In the genomic region with DNA sequence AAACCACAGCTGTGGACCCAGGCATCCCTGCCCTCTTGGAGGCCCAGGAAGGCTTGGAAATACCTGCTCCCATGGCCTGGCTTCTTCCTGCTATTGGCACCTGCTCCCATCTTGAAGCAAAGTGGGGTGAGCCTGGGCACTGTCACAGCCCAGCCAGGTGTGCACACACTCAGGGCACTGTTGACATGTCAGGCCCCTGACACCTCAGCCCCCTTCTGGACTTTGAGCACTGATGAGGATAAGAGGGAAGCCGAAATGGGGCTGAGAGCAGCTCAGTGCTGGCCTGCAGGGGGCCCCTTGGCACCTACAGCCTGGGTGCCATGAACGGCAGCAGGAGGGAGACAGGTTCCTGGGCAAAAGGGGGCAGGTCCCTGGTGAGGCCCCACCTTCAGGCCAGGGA, we compare ENCODE assay signal across 28 cellular contexts. TPM values are rescaled to one million over a fixed set of nuclear protein-coding genes. Genes with fewer than 3 reads are reported as not detected.
"Had no signal": no experiment of that assay in that cellular context is flagged by ENCODE, and none has a peak within 500 bp of the region (broad histone marks: within the 10 kb centered on the region; RNA-seq: fewer than 3 reads in every experiment).

No MANE protein-coding gene starts in this region.

- H3K27ac Mint-ChIP-seq: stimulated activated effector memory CD8-positive, alpha-beta T cell treated with anti-CD3 and anti-CD28 coated beads, Interleukin-12 subunit alpha, Interleukin-12 subunit beta, amount 100 ng/mL, for 72 hours; stimulated activated memory B cell treated with anti-CD40 and anti-IgM and Interleukin-4, amounts not matched to agents 10 μg/mL and 1 μg/mL and 100 μg/mL, for 72 hours; stimulated activated naive B cell treated with anti-CD40 and anti-IgM and Interleukin-4, amounts not matched to agents 10 μg/mL and 1 μg/mL and 100 μg/mL, for 72 hours; stimulated activated naive CD8-positive, alpha-beta T cell treated with anti-CD3 and anti-CD28 coated beads, Interleukin-15, amount 100 ng/mL, for 72 hours; stimulated activated naive CD8-positive, alpha-beta T cell treated with anti-CD3 and anti-CD28 coated beads, Interleukin-15, Interleukin-2, amounts not matched to agents 100 ng/mL and 50 ng/mL, for 24 hours; type B pancreatic cell had no signal

- H3K4me1 Mint-ChIP-seq: stimulated activated effector memory CD8-positive, alpha-beta T cell treated with anti-CD3 and anti-CD28 coated beads, Interleukin-12 subunit alpha, Interleukin-12 subunit beta, amount 100 ng/mL, for 72 hours; stimulated activated memory B cell treated with anti-CD40 and anti-IgM and Interleukin-4, amounts not matched to agents 10 μg/mL and 1 μg/mL and 100 μg/mL, for 72 hours; stimulated activated naive B cell treated with anti-CD40 and anti-IgM and Interleukin-4, amounts not matched to agents 10 μg/mL and 1 μg/mL and 100 μg/mL, for 72 hours; stimulated activated naive CD8-positive, alpha-beta T cell treated with anti-CD3 and anti-CD28 coated beads, Interleukin-15, amount 100 ng/mL, for 72 hours had no signal

- H3K4me3 Mint-ChIP-seq: stimulated activated effector memory CD8-positive, alpha-beta T cell treated with anti-CD3 and anti-CD28 coated beads, Interleukin-12 subunit alpha, Interleukin-12 subunit beta, amount 100 ng/mL, for 72 hours; stimulated activated memory B cell treated with anti-CD40 and anti-IgM and Interleukin-4, amounts not matched to agents 10 μg/mL and 1 μg/mL and 100 μg/mL, for 72 hours; stimulated activated naive B cell treated with anti-CD40 and anti-IgM and Interleukin-4, amounts not matched to agents 10 μg/mL and 1 μg/mL and 100 μg/mL, for 72 hours; stimulated activated naive CD8-positive, alpha-beta T cell treated with anti-CD3 and anti-CD28 coated beads, Interleukin-15, amount 100 ng/mL, for 72 hours; stimulated activated naive CD8-positive, alpha-beta T cell treated with anti-CD3 and anti-CD28 coated beads, Interleukin-15, Interleukin-2, amounts not matched to agents 100 ng/mL and 50 ng/mL, for 24 hours; type B pancreatic cell had no signal

- H3K27ac ChIP-seq: stomach, suprapubic skin, thoracic aorta, thyroid gland, tibial artery, tibial nerve, transverse colon, upper lobe of left lung, upper lobe of right lung, uterus, vagina had no signal

- H3K27me3 ChIP-seq: stomach, suprapubic skin, thyroid gland, tibial artery, tibial nerve, transverse colon, upper lobe of left lung, upper lobe of right lung, uterus, vagina had no signal

- ATAC-seq: stimulated activated effector memory CD8-positive, alpha-beta T cell treated with anti-CD3 and anti-CD28 coated beads, Interleukin-12 subunit alpha, Interleukin-12 subunit beta, amount 100 ng/mL, for 72 hours; stimulated activated memory B cell treated with anti-CD40 and anti-IgM and Interleukin-4, amounts not matched to agents 10 μg/mL and 1 μg/mL and 100 μg/mL, for 72 hours; stimulated activated naive B cell treated with anti-CD40 and anti-IgM and Interleukin-4, amounts not matched to agents 10 μg/mL and 1 μg/mL and 100 μg/mL, for 72 hours; stimulated activated naive CD8-positive, alpha-beta T cell treated with anti-CD3 and anti-CD28 coated beads, Interleukin-15, amount 100 ng/mL, for 72 hours; stimulated activated naive CD8-positive, alpha-beta T cell treated with anti-CD3 and anti-CD28 coated beads, Interleukin-15, Interleukin-2, amounts not matched to agents 100 U/mL and 50 U/mL, for 24 hours; upper lobe of right lung had no signal

- H3K27me3 Mint-ChIP-seq: stimulated activated memory B cell treated with anti-CD40 and anti-IgM and Interleukin-4, amounts not matched to agents 10 μg/mL and 1 μg/mL and 100 μg/mL, for 72 hours; stimulated activated naive CD8-positive, alpha-beta T cell treated with anti-CD3 and anti-CD28 coated beads, Interleukin-15, amount 100 ng/mL, for 72 hours; stimulated activated naive CD8-positive, alpha-beta T cell treated with anti-CD3 and anti-CD28 coated beads, Interleukin-15, Interleukin-2, amounts not matched to agents 100 ng/mL and 50 ng/mL, for 24 hours; type B pancreatic cell had no signal

- H3K9me3 ChIP-seq: suprapubic skin, thoracic aorta, thyroid gland, tibial artery, upper lobe of right lung, uterus, vagina had no signal

- H3K36me3 Mint-ChIP-seq: stimulated activated effector memory CD8-positive, alpha-beta T cell treated with anti-CD3 and anti-CD28 coated beads, Interleukin-12 subunit alpha, Interleukin-12 subunit beta, amount 100 ng/mL, for 72 hours; stimulated activated memory B cell treated with anti-CD40 and anti-IgM and Interleukin-4, amounts not matched to agents 10 μg/mL and 1 μg/mL and 100 μg/mL, for 72 hours; type B pancreatic cell had no signal

- H3K4me3 ChIP-seq: stomach, suprapubic skin, thoracic aorta, thyroid gland, tibial artery, tibial nerve, transverse colon, upper lobe of left lung, upper lobe of right lung, uterus, vagina had no signal

- DNase-seq: stimulated activated CD4-positive, alpha-beta T cell treated with anti-CD3 and anti-CD28 coated beads, Interleukin-2, amount 100 ng/mL, for 48 hours; stimulated activated CD4-positive, alpha-beta T cell treated with anti-CD3 and anti-CD28 coated beads, Interleukin-4, amount 100 ng/mL, for 1 hour; stimulated activated CD4-positive, alpha-beta T cell treated with anti-CD3 and anti-CD28 coated beads, Interleukin-4, amount 100 ng/mL, for 24 hours; stimulated activated CD4-positive, alpha-beta T cell treated with anti-CD3 and anti-CD28 coated beads, Interleukin-4, amount 100 ng/mL, for 4 hours; stimulated activated CD8-positive, alpha-beta memory T cell treated with anti-CD3 and anti-CD28 coated beads, Interleukin-4, amount 100 ng/mL, for 48 hours; stimulated activated naive B cell treated with anti-CD40 and anti-IgM and Interleukin-4, amounts not matched to agents 10 μg/mL and 1 μg/mL and 100 μg/mL, for 72 hours; stimulated activated naive CD4-positive, alpha-beta T cell; stimulated activated naive CD4-positive, alpha-beta T cell treated with Interleukin-2 at 50 U/mL for 16 hours; stimulated activated naive CD8-positive, alpha-beta T cell treated with anti-CD3 and anti-CD28 coated beads, Interleukin-15, amount 100 ng/mL, for 72 hours; stimulated activated naive CD8-positive, alpha-beta T cell treated with anti-CD3 and anti-CD28 coated beads, Interleukin-15, Interleukin-2, amounts not matched to agents 100 U/mL and 50 U/mL, for 24 hours; stomach; substantia nigra; thyroid gland; tibial artery; transverse colon; trophoblast cell; upper lobe of right lung; uterus had no signal

- H3K4me1 ChIP-seq: stomach, suprapubic skin, thyroid gland, tibial artery, tibial nerve, transverse colon, upper lobe of left lung, upper lobe of right lung, uterus, vagina had no signal

- H3K36me3 ChIP-seq: stomach, suprapubic skin, thoracic aorta, thyroid gland, tibial artery, transverse colon, upper lobe of left lung, upper lobe of right lung, uterus, vagina had no signal

- FAIRE-seq: urothelium cell line had no signal

RNA-seq across cellular contexts. Expression of a gene that starts 55.9 kb away (rescaled TPM):
- total RNA-seq: thoracic aorta had no signal
